8 cellular contexts compared by ENCODE assay signal in genomic region chr2:201116115-201116958, GRCh38. TPM values are rescaled to one million over a fixed set of nuclear protein-coding genes. Genes with fewer than 3 reads are reported as not detected.
DNase-seq lines count a peak whose midpoint lies in the region; ATAC-seq lines count a peak whose summit lies in the region.

Gene CFLAR, plus strand, starts transcription at chr2:201116164. Its CDS starts 13,702 bp downstream, at chr2:201129866.

- ATAC-seq in GM19043 (IDR thresholded peaks at IDR 0.05; ENCODE audit: low read depth, unreplicated experiment) (peak; percentile 30), HG03354 (IDR thresholded peaks at IDR 0.05; ENCODE audit: poor library complexity, severe bottlenecking, unreplicated experiment) (peak; percentile 37)
- ATAC-seq in activated CD8-positive, alpha-beta T cell treated with anti-CD3 and anti-CD28 coated beads, Interleukin-2, amount 10 ng/mL, durations not matched to agents 7 days and 5 days: peak; percentile 56

- peaks cover 38% of the 10 kb centered on the region for H3K36me3 Mint-ChIP-seq in activated CD8-positive, alpha-beta T cell treated with anti-CD3 and anti-CD28 coated beads, Interleukin-2, amount 10 ng/mL, durations not matched to agents 7 days and 5 days (ENCODE audit: low read depth)

- no peaks in the 10 kb centered on the region for H3K9me3 Mint-ChIP-seq in activated CD8-positive, alpha-beta T cell treated with anti-CD3 and anti-CD28 coated beads, Interleukin-2, amount 10 ng/mL, durations not matched to agents 7 days and 5 days (ENCODE audit: insufficient read depth)

- peak within 1 kb of the TSS; percentile 99 for H3K27ac Mint-ChIP-seq in activated CD8-positive, alpha-beta T cell treated with anti-CD3 and anti-CD28 coated beads, Interleukin-2, amount 10 ng/mL, durations not matched to agents 7 days and 5 days

- H3K27me3 Mint-ChIP-seq in activated CD8-positive, alpha-beta T cell treated with anti-CD3 and anti-CD28 coated beads, Interleukin-2, amount 10 ng/mL, durations not matched to agents 7 days and 5 days (ENCODE audit: low read depth): no peaks in the 10 kb centered on the region

- peaks cover 37% of the 10 kb centered on the region for H3K4me1 Mint-ChIP-seq in activated CD8-positive, alpha-beta T cell treated with anti-CD3 and anti-CD28 coated beads, Interleukin-2, amount 10 ng/mL, durations not matched to agents 7 days and 5 days (ENCODE audit: low read depth)

- DNase-seq in AML-193 (lab: John Stamatoyannopoulos, UW) (peak; percentile 70 to 82), NCI-H774 (lab: John Stamatoyannopoulos, UW) (peak; percentile 76), medulla oblongata (ENCODE audit: extremely low spot score) (peak; percentile 68)
- DNase-seq in activated CD8-positive, alpha-beta T cell treated with anti-CD3 and anti-CD28 coated beads, Interleukin-2, amount 10 ng/mL, durations not matched to agents 7 days and 5 days: peak; percentile 90
- peak; percentile 68 for DNase-seq in effector CD4-positive, alpha-beta T cell
- DNase-seq in stimulated activated CD8-positive, alpha-beta memory T cell treated with anti-CD3 and anti-CD28 coated beads, Interleukin-12 subunit alpha, Interleukin-12 subunit beta, amount 100 ng/mL, for 4 hours (ENCODE audit: low read depth): peak; percentile 74

- CTCF ChIA-PET in activated CD8-positive, alpha-beta T cell treated with anti-CD3 and anti-CD28 coated beads, Interleukin-2, amount 10 ng/mL, durations not matched to agents 7 days and 5 days (lab: Charles Lee): interaction anchor here (0.9 to 7.4 kb wide), 15 partner anchors 9 to 227 kb away, joined by 3 to 83 read pairs (median 9); partner anchors contain the start of genes CASP10, CASP8, NIF3L1 and ORC2

- peak within 1 kb of the TSS; percentile 97 for H3K4me3 Mint-ChIP-seq in activated CD8-positive, alpha-beta T cell treated with anti-CD3 and anti-CD28 coated beads, Interleukin-2, amount 10 ng/mL, durations not matched to agents 7 days and 5 days

- POLR2A ChIA-PET in activated CD8-positive, alpha-beta T cell treated with anti-CD3 and anti-CD28 coated beads, Interleukin-2, amount 10 ng/mL, durations not matched to agents 7 days and 5 days (lab: Charles Lee): interaction anchor here (0.6 to 9.2 kb wide), 26 partner anchors 8 to 336 kb away, joined by 3 to 238 read pairs (median 4); partner anchors contain the start of genes CASP10, CASP8, CLK1 and HYCC2

RNA-seq across cellular contexts. Expression of gene CFLAR, which starts in this region (rescaled TPM):
- 10 to 100 TPM; 90.4 to 95.0 TPM for total RNA-seq in activated CD8-positive, alpha-beta T cell treated with anti-CD3 and anti-CD28 coated beads, Interleukin-2, amount 10 ng/mL, durations not matched to agents 7 days and 5 days

Comparison
In these comparisons a context has a peak if more than half of its experiments do, and no peak if none do; other contexts are left out.
1. Peak in every context shown above with its lines: DNase-seq and ATAC-seq.